In the genomic region with DNA sequence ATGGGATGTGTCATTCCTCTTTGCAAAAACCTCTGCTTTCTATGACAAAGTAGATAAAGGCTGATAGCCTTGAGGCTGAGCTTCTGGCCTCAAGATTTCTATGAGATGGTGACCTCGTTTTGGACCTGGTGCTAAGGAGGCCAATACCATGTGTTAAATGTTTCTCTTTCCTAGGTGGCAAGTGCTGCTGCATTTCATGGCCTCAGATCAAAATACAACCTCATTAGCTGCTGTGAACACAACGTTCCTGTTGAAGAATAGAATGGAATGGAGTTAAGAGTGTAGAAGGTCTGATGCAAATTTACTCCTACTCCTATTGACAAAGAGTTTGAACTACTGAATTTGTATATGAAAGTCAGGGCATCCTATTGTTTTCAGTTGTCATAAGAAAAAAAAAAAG, we compare ENCODE assay signal across 26 cellular contexts.
"Had no signal": no experiment of that assay in that cellular context is flagged by ENCODE, and none has a peak within 500 bp of the region (broad histone marks: within the 10 kb centered on the region; RNA-seq: fewer than 3 reads in every experiment).

No MANE protein-coding gene starts in this region.

- ATAC-seq: K562, PC-3, T-helper 17 cell had no signal

- H3K27me3 ChIP-seq: adrenal gland, breast epithelium had no signal

- H3K9me3 ChIP-seq: adrenal gland, breast epithelium had no signal

- H3K36me3 ChIP-seq: adrenal gland, breast epithelium had no signal

- H3K27ac Mint-ChIP-seq: activated CD4-positive, alpha-beta memory T cell treated with anti-CD3 and anti-CD28 coated beads for 36 hours; activated CD4-positive, alpha-beta T cell treated with anti-CD3 and anti-CD28 coated beads, Interleukin-2, amount 10 ng/mL, durations not matched to agents 7 days and 5 days; activated naive CD8-positive, alpha-beta T cell treated with anti-CD3 and anti-CD28 coated beads, Interleukin-2, amount 10 ng/mL, durations not matched to agents 7 days and 5 days; activated T-helper 2 cell treated with anti-CD3 and anti-CD28 coated beads, Interferon-gamma antibody, Interleukin-2, Interleukin-4, amounts not matched to agents 10 μg/mL and 5 μg/mL and 100 μg/mL, durations not matched to agents 14 hours and 24 hours and 36 hours; T-helper 17 cell had no signal

- H3K9me3 Mint-ChIP-seq: activated CD4-positive, alpha-beta memory T cell treated with anti-CD3 and anti-CD28 coated beads for 36 hours; activated CD4-positive, alpha-beta T cell treated with anti-CD3 and anti-CD28 coated beads, Interleukin-2, amount 10 ng/mL, durations not matched to agents 7 days and 5 days; activated naive CD8-positive, alpha-beta T cell treated with anti-CD3 and anti-CD28 coated beads, Interleukin-2, amount 10 ng/mL, durations not matched to agents 7 days and 5 days had no signal

- H3K4me1 Mint-ChIP-seq: activated CD4-positive, alpha-beta T cell treated with anti-CD3 and anti-CD28 coated beads, Interleukin-2, amount 10 ng/mL, durations not matched to agents 7 days and 5 days; activated naive CD8-positive, alpha-beta T cell treated with anti-CD3 and anti-CD28 coated beads, Interleukin-2, amount 10 ng/mL, durations not matched to agents 7 days and 5 days; T-helper 17 cell had no signal

- H3K4me1 ChIP-seq: breast epithelium had no signal

- H3K4me3 ChIP-seq: adrenal gland, breast epithelium, K562 had no signal

- H3K27me3 Mint-ChIP-seq: activated CD4-positive, alpha-beta memory T cell treated with anti-CD3 and anti-CD28 coated beads for 36 hours; activated CD4-positive, alpha-beta T cell treated with anti-CD3 and anti-CD28 coated beads, Interleukin-2, amount 10 ng/mL, durations not matched to agents 7 days and 5 days; activated naive CD8-positive, alpha-beta T cell treated with anti-CD3 and anti-CD28 coated beads, Interleukin-2, amount 10 ng/mL, durations not matched to agents 7 days and 5 days; T-helper 17 cell had no signal

- H3K4me3 Mint-ChIP-seq: activated CD4-positive, alpha-beta memory T cell treated with anti-CD3 and anti-CD28 coated beads for 36 hours; activated CD4-positive, alpha-beta T cell treated with anti-CD3 and anti-CD28 coated beads, Interleukin-2, amount 10 ng/mL, durations not matched to agents 7 days and 5 days; activated naive CD8-positive, alpha-beta T cell treated with anti-CD3 and anti-CD28 coated beads, Interleukin-2, amount 10 ng/mL, durations not matched to agents 7 days and 5 days; T-helper 17 cell had no signal

- H3K27ac ChIP-seq: adrenal gland, breast epithelium had no signal

- DNase-seq: activated CD4-positive, alpha-beta memory T cell treated with anti-CD3 and anti-CD28 coated beads for 36 hours; activated CD4-positive, alpha-beta T cell treated with anti-CD3 and anti-CD28 coated beads, Interleukin-2, amount 10 ng/mL, durations not matched to agents 7 days and 5 days; activated CD4-positive, CD25-positive, alpha-beta regulatory T cell; activated gamma-delta T cell treated with Interleukin-2 at 50 U/mL for 16 hours; activated naive CD4-positive, alpha-beta T cell treated with anti-CD3 and anti-CD28 coated beads, Interleukin-2, amount 50 U/mL, for 16 hours; activated naive CD8-positive, alpha-beta T cell treated with anti-CD3 and anti-CD28 coated beads, Interleukin-2, amount 10 ng/mL, durations not matched to agents 7 days and 5 days; activated T-cell treated with anti-CD3 and anti-CD28 coated beads for 4 hours; activated T-cell treated with anti-CD3 and anti-CD28 coated beads, Interleukin-2, amount 50 U/mL, for 48 hours; aorta; central memory CD4-positive, alpha-beta T cell; Karpas-422; MM.1S; NCI-H1105; NCI-H1436; NCI-H1694 treated with DMSO at 0.1 percent for 48 hours; NCI-H2029 treated with DMSO at 0.1 percent for 48 hours; NCI-H510A treated with DMSO at 0.1 percent for 48 hours; NCI-H69; PC-3; SIG-M5; T-helper 17 cell; T1000 had no signal
